ENCODE assay signal across 26 cellular contexts in genomic region chr11:34408580-34409172, GRCh38.
"Had no signal": no experiment of that assay in that cellular context is flagged by ENCODE, and none has a peak within 500 bp of the region (broad histone marks: within the 10 kb centered on the region; RNA-seq: fewer than 3 reads in every experiment).

No MANE protein-coding gene starts in this region.

- DNase-seq: effector memory CD8-positive, alpha-beta T cell; esophagus squamous epithelium; foreskin fibroblast; glutamatergic neuron; islet precursor cell; left ventricle myocardium inferior; mesenchymal stem cell; midbrain; occipital lobe; pancreas; psoas muscle; retina; spleen; stimulated activated CD4-positive, alpha-beta T cell treated with anti-CD3 and anti-CD28 coated beads, Interleukin-15, amount 100 ng/mL, for 24 hours; stimulated activated CD4-positive, alpha-beta T cell treated with anti-CD3 and anti-CD28 coated beads, Interleukin-1b, Interleukin-23, amount 100 ng/mL, for 48 hours; stimulated activated CD4-positive, alpha-beta T cell treated with anti-CD3 and anti-CD28 coated beads, Interleukin-4, amount 100 ng/mL, for 4 hours; stimulated activated naive B cell treated with anti-CD40 and anti-IgM and Interleukin-4, amounts not matched to agents 10 μg/mL and 1 μg/mL and 100 μg/mL, for 72 hours; stimulated activated naive CD8-positive, alpha-beta T cell treated with anti-CD3 and anti-CD28 coated beads, Interleukin-15, amount 100 ng/mL, for 72 hours; testis had no signal

- H3K4me3 ChIP-seq: esophagus squamous epithelium, gastroesophageal sphincter, left ventricle myocardium inferior, lung, pancreas, psoas muscle, spleen, testis, tibial nerve had no signal

- H3K9me3 ChIP-seq: pancreas, testis had no signal

- H3K27me3 ChIP-seq: pancreas, testis, tibial nerve had no signal

- ATAC-seq: effector memory CD8-positive, alpha-beta T cell; gastroesophageal sphincter; natural killer cell treated with Interleukin-12 subunit alpha and Interleukin-12 subunit beta and Interleukin-15 and Interleukin-18, amount 100 ng/mL, for 72 hours; pancreas; psoas muscle; sciatic nerve; stimulated activated naive B cell treated with anti-CD40 and anti-IgM and Interleukin-4, amounts not matched to agents 10 μg/mL and 1 μg/mL and 100 μg/mL, for 72 hours; stimulated activated naive CD8-positive, alpha-beta T cell treated with anti-CD3 and anti-CD28 coated beads, Interleukin-15, amount 100 ng/mL, for 72 hours had no signal

- H3K27ac ChIP-seq: epithelial cell of prostate, esophagus squamous epithelium, gastroesophageal sphincter, left ventricle myocardium inferior, pancreas, psoas muscle, spleen, testis, tibial nerve had no signal

- H3K36me3 ChIP-seq: esophagus squamous epithelium, gastroesophageal sphincter, left ventricle myocardium inferior, pancreas, spleen, tibial nerve had no signal

- H3K4me1 ChIP-seq: gastroesophageal sphincter, left ventricle myocardium inferior, pancreas, psoas muscle, testis, tibial nerve had no signal

- FAIRE-seq: colon, pancreas had no signal
